ENCODE assay signal across 11 cellular contexts in the genomic region with DNA sequence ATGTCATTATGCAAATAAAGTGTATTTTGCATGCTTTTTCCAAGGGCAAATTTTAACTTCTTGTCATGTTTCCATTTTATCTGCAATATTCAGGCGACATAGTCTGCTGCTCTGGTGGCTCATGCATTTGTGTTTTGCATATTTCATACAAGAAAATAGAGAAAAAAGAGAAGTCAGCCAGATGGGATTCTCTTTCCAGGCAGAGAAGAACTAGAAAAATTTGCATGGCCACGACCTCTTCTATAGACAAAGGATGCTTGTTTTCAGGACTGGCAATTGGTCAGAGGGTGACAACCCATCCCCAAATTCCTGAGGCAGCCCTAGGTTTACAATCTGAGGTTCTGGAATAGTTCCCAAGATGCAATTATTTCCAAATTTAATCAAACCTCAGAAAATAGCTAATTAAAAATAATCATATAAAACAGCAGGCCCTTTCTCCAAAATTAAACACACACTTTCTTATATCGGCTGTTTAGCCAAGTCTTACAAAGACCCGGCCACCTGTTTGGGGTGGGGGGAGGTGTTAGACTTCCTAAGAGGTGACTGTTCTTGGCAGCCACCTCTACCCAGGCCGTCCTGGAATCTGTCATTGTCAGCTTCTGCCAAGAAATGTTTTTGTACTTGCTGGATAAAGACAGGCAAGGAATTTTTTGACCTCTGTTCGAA. TPM values are rescaled to one million over a fixed set of nuclear protein-coding genes. Genes with fewer than 3 reads are reported as not detected.
DNase-seq lines count a peak whose midpoint lies in the region; ATAC-seq and TF ChIP-seq lines count a peak whose summit lies in the region.
"Had no signal": no experiment of that assay in that cellular context is flagged by ENCODE, and none has a peak within 500 bp of the region (broad histone marks: within the 10 kb centered on the region; RNA-seq: fewer than 3 reads in every experiment).

No MANE protein-coding gene starts in this region.

- POLR2A ChIA-PET in activated CD8-positive, alpha-beta T cell treated with anti-CD3 and anti-CD28 coated beads for 36 hours (lab: Charles Lee): interaction anchor here (0.9 kb wide), 1 partner anchor 69 kb away, joined by 4 read pairs; no protein-coding TSS in a partner anchor

- peak overlapping the region; percentile 61 for H3K4me3 ChIP-seq in DOHH2 (ENCODE audit: low read length)
- no peak overlapping the region for H3K4me3 ChIP-seq in heart right ventricle
- H3K4me3 ChIP-seq: Peyer's patch, prostate gland had no signal

- peaks cover 33% of the 10 kb centered on the region for H3F3A ChIP-seq in DOHH2 (ENCODE audit: control insufficient read depth, insufficient read depth)

- H3K27me3 ChIP-seq in DOHH2 (ENCODE audit: control insufficient read depth, low read length): no peaks in the 10 kb centered on the region
- no peaks in the 10 kb centered on the region for H3K27me3 ChIP-seq in heart right ventricle
- H3K27me3 ChIP-seq: Peyer's patch had no signal

- peak; percentile 96 for DNase-seq in NCI-H526 treated with DMSO at 0.1 percent for 48 hours (lab: John Stamatoyannopoulos, UW)
- DNase-seq in heart right ventricle: peak in 1 of 2 donors; percentile 17
- no peak for DNase-seq in DMS153 (lab: John Stamatoyannopoulos, UW)
- no peak for DNase-seq in RKO (ENCODE audit: low spot score)
- no peak for DNase-seq in activated CD8-positive, alpha-beta T cell treated with anti-CD3 and anti-CD28 coated beads for 36 hours
- DNase-seq in NCI-H2196 treated with DMSO at 0.1 percent for 48 hours (lab: John Stamatoyannopoulos, UW; ENCODE audit: unreplicated experiment): no peak
- DNase-seq: dermis blood vessel endothelial cell had no signal

- intact Hi-C loops in heart right ventricle (cut with DNase I): no loop called here
- intact Hi-C loops in activated CD8-positive, alpha-beta T cell treated with anti-CD3 and anti-CD28 coated beads for 36 hours (cut with micrococcal nuclease): no loop called here

- CTCF ChIA-PET in activated CD8-positive, alpha-beta T cell treated with anti-CD3 and anti-CD28 coated beads for 36 hours (lab: Charles Lee): interaction anchor here (0.9 to 4.4 kb wide), 4 partner anchors 38 to 87 kb away, joined by 3 to 23 read pairs (median 4); no protein-coding TSS in a partner anchor

- H3K4me3 Mint-ChIP-seq in activated CD8-positive, alpha-beta T cell treated with anti-CD3 and anti-CD28 coated beads for 36 hours: no peak overlapping the region

- H3K79me2 ChIP-seq in DOHH2 (ENCODE audit: control insufficient read depth, low read length): no peaks in the 10 kb centered on the region

- H3K27ac ChIP-seq in DOHH2 (ENCODE audit: low read depth, low read length) (peak overlapping the region; percentile 92), heart right ventricle (peak overlapping the region in 8 of 10 donors; percentile 9 to 49 (median 30))
- H3K27ac ChIP-seq: prostate gland had no signal

- ATAC-seq in GM21390 (IDR thresholded peaks at IDR 0.05; ENCODE audit: unreplicated experiment): peak; percentile 88
- ATAC-seq in heart right ventricle: peak in 6 of 8 donors; percentile 71 to 84 (median 78)
- ATAC-seq in activated CD8-positive, alpha-beta T cell treated with anti-CD3 and anti-CD28 coated beads for 36 hours: no peak

- H3K36me3 Mint-ChIP-seq in activated CD8-positive, alpha-beta T cell treated with anti-CD3 and anti-CD28 coated beads for 36 hours (ENCODE audit: low read depth): no peaks in the 10 kb centered on the region

- H3K9me2 ChIP-seq in DOHH2 (replicated peaks; ENCODE audit: control insufficient read depth, low read length): no peaks in the 10 kb centered on the region

- no peaks in the 10 kb centered on the region for H3K9me3 Mint-ChIP-seq in activated CD8-positive, alpha-beta T cell treated with anti-CD3 and anti-CD28 coated beads for 36 hours

- TF ChIP-seq CTCF in DOHH2 (IDR thresholded peaks at IDR 0.05; ENCODE audit: low read depth, low read length, poor library complexity, severe bottlenecking) (no peak), heart right ventricle (IDR thresholded peaks at IDR 0.05) (no peak)
- no peak for TF ChIP-seq CTCF in activated CD8-positive, alpha-beta T cell treated with anti-CD3 and anti-CD28 coated beads for 36 hours (IDR thresholded peaks at IDR 0.05)

- H3K27me3 Mint-ChIP-seq in activated CD8-positive, alpha-beta T cell treated with anti-CD3 and anti-CD28 coated beads for 36 hours: no peaks in the 10 kb centered on the region

- H3K4me2 ChIP-seq in DOHH2 (ENCODE audit: low read length): peak overlapping the region; percentile 70

- H3K27ac Mint-ChIP-seq in activated CD8-positive, alpha-beta T cell treated with anti-CD3 and anti-CD28 coated beads for 36 hours: no peak overlapping the region

- H3K9me3 ChIP-seq in DOHH2 (ENCODE audit: control insufficient read depth, insufficient read depth, low read length) (no peaks in the 10 kb centered on the region), heart right ventricle (no peaks in the 10 kb centered on the region)
- H3K9me3 ChIP-seq: Peyer's patch, prostate gland had no signal

- H3K4me1 Mint-ChIP-seq in activated CD8-positive, alpha-beta T cell treated with anti-CD3 and anti-CD28 coated beads for 36 hours (ENCODE audit: low read depth): peaks cover 29% of the 10 kb centered on the region

- H4K20me1 ChIP-seq in DOHH2 (ENCODE audit: control insufficient read depth, insufficient read depth, low read depth, low read length): no peaks in the 10 kb centered on the region

- WGBS in heart right ventricle, 2 donors: 18 to 21% methylated on average over 6 of the region's 6 CpGs

- H3K36me3 ChIP-seq in DOHH2 (ENCODE audit: control insufficient read depth, low read length) (no peaks in the 10 kb centered on the region), heart right ventricle (no peaks in the 10 kb centered on the region)
- H3K36me3 ChIP-seq: Peyer's patch, prostate gland had no signal

- H3K4me1 ChIP-seq in DOHH2 (ENCODE audit: control insufficient read depth, low read length) (peaks cover 69% of the 10 kb centered on the region), heart right ventricle (peaks cover 0 to 53% (median 12%) of the 10 kb centered on the region in 9 donors)
- H3K4me1 ChIP-seq: prostate gland had no signal

RNA-seq across cellular contexts. Expression of a gene that starts 20.6 kb away (rescaled TPM):
- total RNA-seq in heart right ventricle: 10 to 100 TPM; 20.6 to 37.8 (median 23.8) TPM
- 1 to 10 TPM; 5.8 to 7.8 TPM for polyA plus RNA-seq in heart right ventricle
- 10 to 100 TPM; 43.6 to 56.8 TPM for total RNA-seq in activated CD8-positive, alpha-beta T cell treated with anti-CD3 and anti-CD28 coated beads for 36 hours
